Comparison of ENCODE assay signal across 9 cellular contexts in the genomic region with DNA sequence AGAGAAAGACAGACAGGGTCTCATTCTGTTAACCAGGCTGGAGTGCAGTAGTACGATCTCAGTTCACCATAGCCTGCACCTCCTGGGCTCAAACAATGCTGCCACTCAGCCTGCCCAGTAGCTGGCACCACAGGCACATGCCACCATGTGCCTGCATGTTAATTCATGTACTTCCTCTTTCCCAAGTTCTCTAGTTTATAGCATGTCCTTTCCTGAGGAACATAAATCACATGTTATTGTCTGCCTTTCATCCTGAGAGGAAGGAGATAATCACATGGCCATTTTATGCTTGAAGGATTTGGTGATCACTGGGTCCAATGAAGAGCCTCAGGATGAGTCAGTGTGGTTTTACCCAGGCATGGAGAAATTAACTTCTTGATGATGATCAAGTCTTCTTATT. TPM values are rescaled to one million over a fixed set of nuclear protein-coding genes. Genes with fewer than 3 reads are reported as not detected.
A peak's percentile ranks its signal among the peaks of the same experiment; 100 is the strongest.
DNase-seq lines count a peak whose midpoint lies in the region; ATAC-seq, FAIRE-seq and TF ChIP-seq lines count a peak whose summit lies in the region.
"Had no signal": no experiment of that assay in that cellular context is flagged by ENCODE, and none has a peak within 500 bp of the region (broad histone marks: within the 10 kb centered on the region; RNA-seq: fewer than 3 reads in every experiment).

No MANE protein-coding gene starts in this region.

- TF ChIP-seq CTCF in WTC11 (IDR thresholded peaks at IDR 0.05) = no peak
- TF ChIP-seq CTCF in right lobe of liver (IDR thresholded peaks at IDR 0.05) = no peak
- TF ChIP-seq CTCF in hepatocyte (IDR thresholded peaks at IDR 0.05; ENCODE audit: poor library complexity) = no peak

- no peaks in the 10 kb centered on the region for H3K27me3 ChIP-seq in BLaER1
- no peaks in the 10 kb centered on the region for H3K27me3 ChIP-seq in right lobe of liver
- H3K27me3 ChIP-seq in hepatocyte = peaks cover 3% of the 10 kb centered on the region

- H3K9me3 Mint-ChIP-seq in WTC11 = peaks cover 7% of the 10 kb centered on the region
- H3K9me3 Mint-ChIP-seq: stimulated activated naive CD8-positive, alpha-beta T cell treated with anti-CD3 and anti-CD28 coated beads, Interleukin-15, Interleukin-2, amounts not matched to agents 100 ng/mL and 50 ng/mL, for 24 hours had no signal

- H3K4me1 Mint-ChIP-seq in WTC11 = peaks cover 21% of the 10 kb centered on the region

- CTCF ChIA-PET in WTC11 (lab: Charles Lee) = interaction anchor here (1.4 to 5.9 kb wide), 3 partner anchors 19 to 144 kb away, joined by 3 to 76 read pairs (median 5); no protein-coding TSS in a partner anchor

- no peak for ATAC-seq in WTC11
- ATAC-seq in right lobe of liver = peak; percentile 31 to 61 (median 44)
- ATAC-seq in GM21423 (IDR thresholded peaks at IDR 0.05; ENCODE audit: unreplicated experiment) = no peak

- DNase-seq in Kasumi-1 (lab: John Stamatoyannopoulos, UW) = peak; percentile 44 to 47
- DNase-seq in WTC11 (ENCODE audit: low spot score) = no peak
- DNase-seq in right lobe of liver = no peak
- DNase-seq in NCI-H1092 (lab: John Stamatoyannopoulos, UW) = no peak
- DNase-seq in hepatocyte (ENCODE audit: low spot score) = no peak
- no peak for DNase-seq in frontal cortex (ENCODE audit: low spot score in 2 of 2)

- POLR2A ChIA-PET in WTC11 (lab: Charles Lee) = no interaction called here

- H3K4me2 ChIP-seq in BLaER1 = peak overlapping the region; percentile 10; the same call in 1 of the 2 replicates
- H3K4me2 ChIP-seq in hepatocyte = no peak overlapping the region

- H4K20me1 ChIP-seq in BLaER1 (no peaks in the 10 kb centered on the region), hepatocyte (ENCODE audit: insufficient read depth, poor library complexity, severe bottlenecking) (no peaks in the 10 kb centered on the region)

- no peak overlapping the region for H2AFZ ChIP-seq in hepatocyte

- 33% methylated on average over 1 of the region's 1 CpG for WGBS in right lobe of liver (ENCODE audit: insufficient coverage, low coverage, low lambda C conversion rate, missing lambda C conversion rate)
- 64% methylated on average over 1 of the region's 1 CpG for WGBS in hepatocyte (ENCODE audit: low lambda C conversion rate, missing lambda C conversion rate)

- no peak overlapping the region for H3K4me3 Mint-ChIP-seq in WTC11
- H3K4me3 Mint-ChIP-seq: stimulated activated naive CD8-positive, alpha-beta T cell treated with anti-CD3 and anti-CD28 coated beads, Interleukin-15, Interleukin-2, amounts not matched to agents 100 ng/mL and 50 ng/mL, for 24 hours had no signal

- H3K27me3 Mint-ChIP-seq in WTC11 (ENCODE audit: low read depth) = no peaks in the 10 kb centered on the region

- H3K4me3 ChIP-seq in BLaER1 (no peak overlapping the region), right lobe of liver (no peak overlapping the region), hepatocyte (no peak overlapping the region)

- H3K27ac ChIP-seq in BLaER1 = no peak overlapping the region; the same call in 1 of the 2 replicates
- no peak overlapping the region for H3K27ac ChIP-seq in right lobe of liver
- no peak overlapping the region for H3K27ac ChIP-seq in hepatocyte

- FAIRE-seq in frontal cortex (lab: Jason Lieb, UNC) = no peak

- H3K9me3 ChIP-seq in BLaER1 = no peaks in the 10 kb centered on the region; the same call in 1 of the 2 replicates
- no peaks in the 10 kb centered on the region for H3K9me3 ChIP-seq in right lobe of liver
- no peaks in the 10 kb centered on the region for H3K9me3 ChIP-seq in hepatocyte (ENCODE audit: low read depth)

- H3K79me2 ChIP-seq in hepatocyte = no peaks in the 10 kb centered on the region

- intact Hi-C loops in right lobe of liver (cut with DNase I) = no loop called here

- no peaks in the 10 kb centered on the region for H3K9me2 ChIP-seq in hepatocyte (replicated peaks; ENCODE audit: insufficient read depth)

- peaks cover 6% of the 10 kb centered on the region; the same call in 1 of the 2 replicates for H3K36me3 Mint-ChIP-seq in WTC11

- 0 out of 2 replicates have a peak overlapping the region, but pooled peaks have one; percentile 13 for H3K27ac Mint-ChIP-seq in WTC11
- H3K27ac Mint-ChIP-seq: stimulated activated naive CD8-positive, alpha-beta T cell treated with anti-CD3 and anti-CD28 coated beads, Interleukin-15, Interleukin-2, amounts not matched to agents 100 ng/mL and 50 ng/mL, for 24 hours had no signal

- H3K36me3 ChIP-seq in BLaER1 (no peaks in the 10 kb centered on the region), right lobe of liver (no peaks in the 10 kb centered on the region), hepatocyte (replicated peaks; ENCODE audit: insufficient read depth, low read depth) (no peaks in the 10 kb centered on the region)

- H3K9ac ChIP-seq in BLaER1 = no peak overlapping the region

- no peak for TF ChIP-seq POLR2A in right lobe of liver (IDR thresholded peaks at IDR 0.05)

- H3K4me1 ChIP-seq in BLaER1 = peaks cover 31% of the 10 kb centered on the region
- no peaks in the 10 kb centered on the region for H3K4me1 ChIP-seq in right lobe of liver
- no peaks in the 10 kb centered on the region for H3K4me1 ChIP-seq in hepatocyte (ENCODE audit: insufficient read depth)

TF ChIP-seq in WTC11, 78 proteins besides CTCF, POLR2A, EP300 and RAD21:
- no peak for TF ChIP-seq ZNF317 (CRISPR knock-in tag; IDR thresholded peaks at IDR 0.05; ENCODE audit: borderline replicate concordance, low read depth)
- TF ChIP-seq, protein P1, sequence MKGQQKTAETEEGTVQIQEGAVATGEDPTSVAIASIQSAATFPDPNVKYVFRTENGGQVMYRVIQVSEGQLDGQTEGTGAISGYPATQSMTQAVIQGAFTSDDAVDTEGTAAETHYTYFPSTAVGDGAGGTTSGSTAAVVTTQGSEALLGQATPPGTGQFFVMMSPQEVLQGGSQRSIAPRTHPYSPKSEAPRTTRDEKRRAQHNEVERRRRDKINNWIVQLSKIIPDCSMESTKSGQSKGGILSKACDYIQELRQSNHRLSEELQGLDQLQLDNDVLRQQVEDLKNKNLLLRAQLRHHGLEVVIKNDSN (CRISPR knock-in tag; IDR thresholded peaks at IDR 0.05) = no peak
- no peak for TF ChIP-seq TP53 (CRISPR knock-in tag; IDR thresholded peaks at IDR 0.05)
TF ChIP-seq in WTC11: peak in this region for 0.

RNA-seq across cellular contexts. Expression of gene COL11A2, which starts 47.9 kb away (rescaled TPM):
- 3.0 to 4.4 TPM (median 3.7 TPM) in 3 replicates for total RNA-seq in WTC11 (2021)
- 1 to 10 TPM in 1 of 6 experiments, under 1 TPM in 5; 0.06 to 1.4 (median 0.61) TPM for total RNA-seq in right lobe of liver
- total RNA-seq in hepatocyte = 2.5 and 3.0 TPM in 2 replicates
- 4.2 and 4.7 TPM in 2 replicates for polyA plus RNA-seq in hepatocyte
- total RNA-seq in frontal cortex = 1.2 TPM

RNA-seq across cellular contexts. Expression of gene RXRB, which starts 56.1 kb away (rescaled TPM):
- total RNA-seq in WTC11 (2021) (21.5 to 24.5 TPM (median 23.3 TPM) in 3 replicates), right lobe of liver (10 to 100 TPM; 10.1 to 28.2 (median 17.7) TPM), hepatocyte (14.2 and 17.0 TPM in 2 replicates), frontal cortex (23.2 TPM)
- polyA plus RNA-seq in hepatocyte = 24.6 and 29.8 TPM in 2 replicates

RNA-seq across cellular contexts. Expression of gene SLC39A7, which starts 56.3 kb away (rescaled TPM):
- total RNA-seq in WTC11 (2021) (131 to 163 TPM (median 134 TPM) in 3 replicates), right lobe of liver (10 to 100 TPM; 33.5 to 61.4 (median 50.1) TPM), hepatocyte (118 and 130 TPM in 2 replicates), frontal cortex (36.3 TPM)
- polyA plus RNA-seq in hepatocyte = 46.4 and 55.0 TPM in 2 replicates

Comparison
In these comparisons a context has a peak if more than half of its experiments do, and no peak if none do; other contexts are left out.
1. DNase-seq: peak in Kasumi-1 (2 of 2); none in WTC11 (single experiment), right lobe of liver (0 of 3), NCI-H1092 (single experiment), hepatocyte (single experiment) and frontal cortex (0 of 2).
2. ATAC-seq: peak in right lobe of liver (4 of 4); none in WTC11 (single experiment) and GM21423 (single experiment).